ENCODE assay signal across 9 cellular contexts in the genomic region with DNA sequence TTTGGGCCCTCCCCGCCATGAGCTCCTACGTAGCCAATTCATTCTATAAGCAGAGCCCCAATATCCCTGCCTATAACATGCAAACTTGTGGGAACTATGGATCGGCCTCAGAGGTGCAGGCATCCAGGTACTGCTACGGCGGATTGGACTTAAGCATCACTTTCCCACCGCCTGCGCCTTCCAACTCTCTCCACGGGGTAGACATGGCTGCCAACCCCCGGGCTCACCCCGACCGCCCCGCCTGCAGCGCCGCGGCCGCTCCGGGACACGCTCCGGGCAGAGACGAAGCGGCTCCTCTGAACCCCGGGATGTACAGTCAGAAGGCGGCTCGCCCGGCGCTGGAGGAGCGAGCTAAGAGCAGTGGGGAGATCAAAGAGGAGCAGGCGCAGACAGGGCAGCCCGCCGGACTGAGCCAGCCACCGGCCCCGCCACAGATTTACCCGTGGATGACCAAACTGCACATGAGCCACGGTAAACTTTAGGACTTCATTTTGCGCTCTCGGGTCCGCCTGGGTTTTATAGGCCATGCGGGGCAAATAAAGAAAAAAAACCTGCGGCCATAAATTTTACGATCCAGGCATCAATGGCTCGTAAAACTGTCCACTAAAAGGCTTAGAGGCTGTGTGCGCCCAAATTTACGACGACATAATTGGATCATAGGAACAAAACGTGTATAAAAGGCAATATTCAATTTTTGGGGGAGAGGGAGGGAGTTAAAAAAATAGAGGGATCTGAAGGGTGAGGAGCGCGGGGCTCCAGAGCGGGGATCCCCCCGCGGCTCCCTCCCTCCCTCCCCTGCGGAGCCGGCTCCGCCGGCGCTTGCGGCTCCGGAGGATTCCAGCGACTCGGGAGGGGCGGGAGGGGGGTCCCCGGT. TPM values are rescaled to one million over a fixed set of nuclear protein-coding genes. Genes with fewer than 3 reads are reported as not detected.
A peak's percentile ranks its signal among the peaks of the same experiment; 100 is the strongest.
DNase-seq lines count a peak whose midpoint lies in the region; ATAC-seq and TF ChIP-seq lines count a peak whose summit lies in the region.
"Had no signal": no experiment of that assay in that cellular context is flagged by ENCODE, and none has a peak within 500 bp of the region (broad histone marks: within the 10 kb centered on the region; RNA-seq: fewer than 3 reads in every experiment).

No MANE protein-coding gene starts in this region.

- peaks cover 6% of the 10 kb centered on the region for H3K9me3 Mint-ChIP-seq in GM23338

- BruUV-seq in OCI-LY7 (replicated peaks; lab: Mats Ljungman, UMichigan) = no TSS peak

- H3K27ac Mint-ChIP-seq in GM23338 = no peak overlapping the region

- H4K20me1 ChIP-seq in GM23338 (replicated peaks; ENCODE audit: insufficient read depth) = peaks cover 27% of the 10 kb centered on the region
- H4K20me1 ChIP-seq in OCI-LY7 (ENCODE audit: insufficient read depth, low read length) = no peaks in the 10 kb centered on the region

- intact Hi-C loops in OCI-LY7 (cut with micrococcal nuclease; ENCODE audit: unreplicated experiment) = loop anchor here (2.0 kb wide), 1 partner anchor 101 kb away; no protein-coding TSS in a partner anchor

- H3K4me1 ChIP-seq in GM23338 (ENCODE audit: insufficient read depth) (peaks cover 31% of the 10 kb centered on the region), OCI-LY7 (ENCODE audit: insufficient read depth, low read length, poor library complexity, severe bottlenecking) (peaks cover 42% of the 10 kb centered on the region)

- peak overlapping the region; percentile 13 for H3K4me3 ChIP-seq in GM23338
- peak overlapping the region; percentile 47 for H3K4me3 ChIP-seq in OCI-LY7 (ENCODE audit: low read depth, low read length, poor library complexity, severe bottlenecking)
- H3K4me3 ChIP-seq in fibroblast of the aortic adventitia (ENCODE audit: low read depth, low read length) = peak overlapping the region; percentile 58
- H3K4me3 ChIP-seq in skin epidermis = peak overlapping the region; percentile 14 to 36 (median 30)

- H3K27ac ChIP-seq in GM23338 (ENCODE audit: low read depth) (no peak overlapping the region), OCI-LY7 (ENCODE audit: low read depth, low read length, poor library complexity, severe bottlenecking) (no peak overlapping the region), skin epidermis (peak overlapping the region in 7 of 21 experiments; percentile 1 to 82 (median 55))

- H3K36me3 ChIP-seq in GM23338 (ENCODE audit: insufficient read depth) = no peaks in the 10 kb centered on the region
- H3K36me3 ChIP-seq in OCI-LY7 (ENCODE audit: insufficient read depth, low read length) = no peaks in the 10 kb centered on the region

- H3K4me1 Mint-ChIP-seq in GM23338 = peaks cover 23% of the 10 kb centered on the region

- POLR2A ChIA-PET in OCI-LY7 (lab: Charles Lee) = interaction anchor here (1.0 to 1.8 kb wide), 5 partner anchors 8 to 168 kb away, joined by 3 to 10 read pairs (median 4); partner anchors contain the start of gene HOXC4

- H3K4me3 Mint-ChIP-seq in GM23338 = peak overlapping the region; percentile 19; the same call in 1 of the 3 replicates

- ATAC-seq in GM23338 = peak; percentile 15
- ATAC-seq in HG03565 (IDR thresholded peaks at IDR 0.05; ENCODE audit: unreplicated experiment) = no peak
- ATAC-seq in GM21423 (IDR thresholded peaks at IDR 0.05; ENCODE audit: unreplicated experiment) = no peak

- H3K79me2 ChIP-seq in GM23338 (replicated peaks; ENCODE audit: insufficient read depth) = no peaks in the 10 kb centered on the region
- no peaks in the 10 kb centered on the region for H3K79me2 ChIP-seq in OCI-LY7 (ENCODE audit: insufficient read depth, low read depth, low read length)

- no peak overlapping the region for H2AFZ ChIP-seq in GM23338
- peak overlapping the region; percentile 33; the same call in 1 of the 2 replicates for H2AFZ ChIP-seq in OCI-LY7 (ENCODE audit: low read length)

- CTCF ChIA-PET in OCI-LY7 (lab: Charles Lee; ENCODE audit: unreplicated experiment) = interaction anchor here (1.3 to 1.4 kb wide), 2 partner anchors 159 to 168 kb away, joined by 9 to 10 read pairs; no protein-coding TSS in a partner anchor

- H3K27me3 Mint-ChIP-seq in GM23338 (ENCODE audit: insufficient read depth, low read depth, poor library complexity) = peaks cover 96% of the 10 kb centered on the region

- no peaks in the 10 kb centered on the region; the same call in 2 of the 3 replicates for H3K36me3 Mint-ChIP-seq in GM23338 (ENCODE audit: low read depth)

- H3K9me3 ChIP-seq in OCI-LY7 (ENCODE audit: low read length) = no peaks in the 10 kb centered on the region

- H3K9me2 ChIP-seq in GM23338 (ENCODE audit: insufficient read depth) (no peaks in the 10 kb centered on the region), OCI-LY7 (ENCODE audit: insufficient read depth, low read length) (no peaks in the 10 kb centered on the region)

- peaks cover 100% of the 10 kb centered on the region for H3K27me3 ChIP-seq in GM23338 (ENCODE audit: insufficient read depth)

- TF ChIP-seq CTCF in GM23338 (conservative IDR thresholded peaks at IDR 0.05; ENCODE audit: low read depth in 2 of 2) = no peak
- no peak for TF ChIP-seq CTCF in OCI-LY7 (conservative IDR thresholded peaks at IDR 0.05; ENCODE audit: low read length)
- TF ChIP-seq CTCF in fibroblast of the aortic adventitia (IDR thresholded peaks at IDR 0.05; ENCODE audit: insufficient read depth, low read length) = no peak

- DNase-seq in GM23338 (ENCODE audit: low spot score) (peak; percentile 47), OCI-LY7 (ENCODE audit: low spot score) (no peak), fibroblast of the aortic adventitia (ENCODE audit: low read depth) (peak; percentile 32), amygdala (lab: John Stamatoyannopoulos, UW) (no peak)
- DNase-seq in stimulated activated CD4-positive, alpha-beta T cell treated with anti-CD3 and anti-CD28 coated beads, Interleukin-12 subunit alpha, Interleukin-12 subunit beta, amount 100 ng/mL, for 4 hours = no peak

- H3K4me2 ChIP-seq in GM23338 (peak overlapping the region; percentile 43; the same call in 1 of the 2 replicates), OCI-LY7 (ENCODE audit: low read length) (peak overlapping the region; percentile 52)

- peaks cover 25% of the 10 kb centered on the region; the same call in 1 of the 2 replicates for H3F3A ChIP-seq in GM23338 (replicated peaks; ENCODE audit: low read depth)

TF ChIP-seq in GM23338, 12 proteins besides CTCF, POLR2A, EP300 and RAD21:
- peak; percentile 92 for TF ChIP-seq EZH2phosphoT487 (IDR thresholded peaks at IDR 0.05; ENCODE audit: unreplicated experiment)
- TF ChIP-seq ZNF331 (CRISPR knock-in tag; IDR thresholded peaks at IDR 0.05; ENCODE audit: low read depth) = no peak
- peak; percentile 98 for TF ChIP-seq EZH2 (IDR thresholded peaks at IDR 0.05; ENCODE audit: low read depth, unreplicated experiment)

RNA-seq across cellular contexts. Expression of gene HOXC5, which starts 0.5 kb away (rescaled TPM):
- total RNA-seq in GM23338 (2014; rRNA removed; shearing (Covaris generic)) = not detected in 2 replicates
- not detected in 2 replicates for polyA plus RNA-seq in GM23338 (2016; fragmentation: Nextera tagmentation; extraction: Ambion mirVana)
- total RNA-seq in OCI-LY7 (2014; rRNA removed; shearing (Covaris generic)) = not detected in 2 replicates
- total RNA-seq in OCI-LY7 (2022) (not detected in 2 replicates), fibroblast of the aortic adventitia (ENCODE audit: low replicate concordance) (0.18 and 1.8 TPM in 2 replicates)
- total RNA-seq: pulmonary artery endothelial cell had no signal

RNA-seq across cellular contexts. Expression of gene HOXC6, which starts 5.1 kb away (rescaled TPM):
- total RNA-seq in GM23338 (2014; rRNA removed; shearing (Covaris generic)) = not detected in 2 replicates
- polyA plus RNA-seq in GM23338 (2016; fragmentation: Nextera tagmentation; extraction: Ambion mirVana) = not detected in 2 replicates
- total RNA-seq in OCI-LY7 (2014; rRNA removed; shearing (Covaris generic)) = 0.92 and 1.6 TPM in 2 replicates
- 2.7 and 3.7 TPM in 2 replicates for total RNA-seq in OCI-LY7 (2022)
- 0.09 and 0.90 TPM in 2 replicates for total RNA-seq in fibroblast of the aortic adventitia (ENCODE audit: low replicate concordance)
- total RNA-seq: pulmonary artery endothelial cell had no signal

RNA-seq across cellular contexts. Expression of gene HOXC4, which starts 20.3 kb away (rescaled TPM):
- not detected in 2 replicates for total RNA-seq in GM23338 (2014; rRNA removed; shearing (Covaris generic))
- not detected in 2 replicates for polyA plus RNA-seq in GM23338 (2016; fragmentation: Nextera tagmentation; extraction: Ambion mirVana)
- total RNA-seq in OCI-LY7 (2014; rRNA removed; shearing (Covaris generic)) = 6.2 and 7.1 TPM in 2 replicates
- total RNA-seq in OCI-LY7 (2022) (20.0 and 20.1 TPM in 2 replicates), fibroblast of the aortic adventitia (ENCODE audit: low replicate concordance) (0.36 and 1.4 TPM in 2 replicates)
- total RNA-seq: pulmonary artery endothelial cell had no signal

RNA-seq across cellular contexts. Expression of gene HOXC8, which starts 24.6 kb away (rescaled TPM):
- total RNA-seq in GM23338 (2014; rRNA removed; shearing (Covaris generic)) = not detected in 2 replicates
- polyA plus RNA-seq in GM23338 (2016; fragmentation: Nextera tagmentation; extraction: Ambion mirVana) = not detected in 2 replicates
- total RNA-seq in OCI-LY7 (2014; rRNA removed; shearing (Covaris generic)) = not detected in 2 replicates
- total RNA-seq in OCI-LY7 (2022) = not detected in 2 replicates
- total RNA-seq in fibroblast of the aortic adventitia (ENCODE audit: low replicate concordance) = 3.4 TPM in 1 of 2 replicates, not detected in the other
- total RNA-seq: pulmonary artery endothelial cell had no signal

RNA-seq across cellular contexts. Expression of gene HOXC9, which starts 33.4 kb away (rescaled TPM):
- total RNA-seq in GM23338 (2014; rRNA removed; shearing (Covaris generic)) = not detected in 2 replicates
- not detected in 2 replicates for polyA plus RNA-seq in GM23338 (2016; fragmentation: Nextera tagmentation; extraction: Ambion mirVana)
- not detected in 2 replicates for total RNA-seq in OCI-LY7 (2014; rRNA removed; shearing (Covaris generic))
- total RNA-seq in OCI-LY7 (2022) (0.42 and 0.57 TPM in 2 replicates), fibroblast of the aortic adventitia (ENCODE audit: low replicate concordance) (0.65 TPM in 1 of 2 replicates, not detected in the other)
- total RNA-seq: pulmonary artery endothelial cell had no signal

Comparison
In these comparisons a context has a peak if more than half of its experiments do, and no peak if none do; other contexts are left out.
1. DNase-seq: peak in GM23338 (single experiment) and fibroblast of the aortic adventitia (single experiment); none in OCI-LY7 (single experiment), amygdala (0 of 56) and stimulated activated CD4-positive, alpha-beta T cell treated with anti-CD3 and anti-CD28 coated beads, Interleukin-12 subunit alpha, Interleukin-12 subunit beta, amount 100 ng/mL, for 4 hours (single experiment).
2. Peak in every context shown above with its lines, with median percentiles within 50 percentile points of each other: H3K4me3 ChIP-seq.